Comparison of ENCODE assay signal across 11 cellular contexts in genomic region chr7:13117103-13117502, GRCh38.
DNase-seq lines count a peak whose midpoint lies in the region; ATAC-seq and TF ChIP-seq lines count a peak whose summit lies in the region.
"Had no signal": no experiment of that assay in that cellular context is flagged by ENCODE, and none has a peak within 500 bp of the region (broad histone marks: within the 10 kb centered on the region; RNA-seq: fewer than 3 reads in every experiment).

No MANE protein-coding gene starts in this region.

- ATAC-seq in heart left ventricle = no peak
- no peak for ATAC-seq in foreskin keratinocyte
- ATAC-seq in activated T-cell treated with anti-CD3 and anti-CD28 coated beads, Interleukin-2, amount 50 U/mL, for 4 hours = no peak
- no peak for ATAC-seq in GM18520 (IDR thresholded peaks at IDR 0.05; ENCODE audit: unreplicated experiment)
- ATAC-seq: activated CD4-positive, alpha-beta T cell treated with anti-CD3 and anti-CD28 coated beads for 36 hours had no signal

- no peak overlapping the region for H3K4me3 Mint-ChIP-seq in activated T-cell treated with anti-CD3 and anti-CD28 coated beads, Interleukin-2, amount 50 U/mL, for 4 hours
- H3K4me3 Mint-ChIP-seq: activated CD4-positive, alpha-beta T cell treated with anti-CD3 and anti-CD28 coated beads for 36 hours; naive B cell had no signal

- TF ChIP-seq CTCF in heart left ventricle (IDR thresholded peaks at IDR 0.05) (peak in 9 of 12 donors; percentile 10 to 49 (median 32)), right atrium auricular region (IDR thresholded peaks at IDR 0.05) (peak in 1 of 2 donors; percentile 41), RWPE1 (conservative IDR thresholded peaks at IDR 0.05; ENCODE audit: low read depth) (peak; percentile 68), foreskin keratinocyte (conservative IDR thresholded peaks at IDR 0.05) (peak; percentile 77)

- H3K27me3 ChIP-seq in heart left ventricle = no peaks in the 10 kb centered on the region
- H3K27me3 ChIP-seq in right atrium auricular region = no peaks in the 10 kb centered on the region
- no peaks in the 10 kb centered on the region for H3K27me3 ChIP-seq in foreskin keratinocyte

- CTCF ChIA-PET in RWPE1 (lab: Yijun Ruan, JAX) = interaction anchor here (0.7 to 2.2 kb wide), 5 partner anchors 8 to 478 kb away, joined by 3 to 13 read pairs (median 3); partner anchors contain the start of gene ARL4A

- H3K36me3 Mint-ChIP-seq in activated T-cell treated with anti-CD3 and anti-CD28 coated beads, Interleukin-2, amount 50 U/mL, for 4 hours (ENCODE audit: insufficient read depth) = no peaks in the 10 kb centered on the region
- H3K36me3 Mint-ChIP-seq: naive B cell had no signal

- 34 to 45% (median 38%) methylated on average over 2 of the region's 2 CpGs for WGBS in heart left ventricle, 4 donors

- H3K4me1 ChIP-seq in heart left ventricle = no peaks in the 10 kb centered on the region
- no peaks in the 10 kb centered on the region for H3K4me1 ChIP-seq in right atrium auricular region
- no peaks in the 10 kb centered on the region for H3K4me1 ChIP-seq in foreskin keratinocyte

- H3K4me3 ChIP-seq in heart left ventricle (no peak overlapping the region), right atrium auricular region (no peak overlapping the region)

- peaks cover 1% of the 10 kb centered on the region for H3K9me3 Mint-ChIP-seq in activated T-cell treated with anti-CD3 and anti-CD28 coated beads, Interleukin-2, amount 50 U/mL, for 4 hours

- H3K27ac ChIP-seq in heart left ventricle (no peak overlapping the region), right atrium auricular region (no peak overlapping the region), RWPE1 (no peak overlapping the region), foreskin keratinocyte (no peak overlapping the region)

- no peaks in the 10 kb centered on the region for H3K4me1 Mint-ChIP-seq in activated T-cell treated with anti-CD3 and anti-CD28 coated beads, Interleukin-2, amount 50 U/mL, for 4 hours (ENCODE audit: low read depth)
- H3K4me1 Mint-ChIP-seq: activated CD4-positive, alpha-beta T cell treated with anti-CD3 and anti-CD28 coated beads for 36 hours had no signal

- H3K27me3 Mint-ChIP-seq in activated T-cell treated with anti-CD3 and anti-CD28 coated beads, Interleukin-2, amount 50 U/mL, for 4 hours (ENCODE audit: low read depth) = no peaks in the 10 kb centered on the region
- H3K27me3 Mint-ChIP-seq: activated CD4-positive, alpha-beta T cell treated with anti-CD3 and anti-CD28 coated beads for 36 hours had no signal

- DNase-seq in heart left ventricle = no peak
- no peak for DNase-seq in right atrium auricular region (ENCODE audit: low spot score)
- peak; percentile 35 for DNase-seq in RWPE1 (ENCODE audit: low spot score)
- DNase-seq in foreskin keratinocyte = no peak
- DNase-seq in activated CD4-positive, alpha-beta T cell treated with anti-CD3 and anti-CD28 coated beads, Interleukin-2, amount 50 U/mL, for 48 hours = no peak
- no peak for DNase-seq in activated T-cell treated with anti-CD3 and anti-CD28 coated beads, Interleukin-2, amount 50 U/mL, for 4 hours
- DNase-seq in T-helper 9 cell = no peak
- DNase-seq: activated CD4-positive, alpha-beta T cell treated with anti-CD3 and anti-CD28 coated beads for 36 hours; naive B cell; stimulated activated CD8-positive, alpha-beta memory T cell treated with anti-CD3 and anti-CD28 coated beads, Interleukin-4, amount 100 ng/mL, for 48 hours had no signal

- H3K36me3 ChIP-seq in heart left ventricle (no peaks in the 10 kb centered on the region), right atrium auricular region (no peaks in the 10 kb centered on the region)

- no peak for TF ChIP-seq POLR2A in heart left ventricle (IDR thresholded peaks at IDR 0.05)

- H3K9me3 ChIP-seq in heart left ventricle (peaks cover 0 to 11% (median 0%) of the 10 kb centered on the region in 12 donors), right atrium auricular region (no peaks in the 10 kb centered on the region)

- POLR2A ChIA-PET in RWPE1 (lab: Yijun Ruan, JAX; ENCODE audit: low non-redundant PET) = no interaction called here

- intact Hi-C loops in heart left ventricle (cut with DNase I) = loop anchor here in 8 of 10 donors (2.0 to 10.0 kb wide), 3 partner anchors 430 to 432 kb away; partner anchors contain the start of gene ARL4A (in 8 of the 8)
